30 cellular contexts compared by ENCODE assay signal in genomic region chr5:40700116-40700822, GRCh38. TPM values are rescaled to one million over a fixed set of nuclear protein-coding genes. Genes with fewer than 3 reads are reported as not detected.
"Had no signal": no experiment of that assay in that cellular context is flagged by ENCODE, and none has a peak within 500 bp of the region (broad histone marks: within the 10 kb centered on the region; RNA-seq: fewer than 3 reads in every experiment).

No MANE protein-coding gene starts in this region.

- FAIRE-seq: TTC549 had no signal

- H3K27me3 ChIP-seq: cardiac muscle cell, SJSA1 had no signal

- H3K9me2 ChIP-seq: SK-N-SH had no signal

- H3K4me2 ChIP-seq: SK-N-SH had no signal

- H3K27ac ChIP-seq: cardiac muscle cell, SJSA1 had no signal

- H3K4me1 ChIP-seq: SJSA1 had no signal

- DNase-seq: activated CD4-positive, alpha-beta T cell treated with anti-CD3 and anti-CD28 coated beads for 36 hours; activated CD4-positive, alpha-beta T cell treated with anti-CD3 and anti-CD28 coated beads, Interleukin-2, amount 10 ng/mL, durations not matched to agents 7 days and 5 days; activated CD4-positive, alpha-beta T cell treated with anti-CD3 and anti-CD28 coated beads, Interleukin-2, amount 50 U/mL, for 48 hours; activated CD8-positive, alpha-beta T cell treated with anti-CD3 and anti-CD28 coated beads, Interleukin-2, amount 10 ng/mL, durations not matched to agents 7 days and 5 days; activated effector memory CD4-positive, alpha-beta T cell treated with Interleukin-2 at 50 U/mL for 16 hours; activated naive CD4-positive, alpha-beta T cell; activated naive CD4-positive, alpha-beta T cell treated with anti-CD3 and anti-CD28 coated beads, Interleukin-2, amount 50 U/mL, for 16 hours; activated naive CD8-positive, alpha-beta T cell treated with anti-CD3 and anti-CD28 coated beads for 36 hours; activated T-cell treated with anti-CD3 and anti-CD28 coated beads, Interleukin-2, amount 50 U/mL, for 4 hours; amniotic stem cell; aorta; NCI-H1105; NCI-H1417 treated with DMSO at 0.1 percent for 48 hours; NCI-H187 treated with DMSO at 0.1 percent for 48 hours; NCI-H2081; NCI-H226; NCI-H446 treated with DMSO at 0.1 percent for 48 hours; NCI-H524; NCI-H69; RPMI8226; SHP77 treated with DMSO at 0.1 percent for 48 hours; SK-N-SH had no signal

- H3K4me3 Mint-ChIP-seq: activated CD4-positive, alpha-beta T cell treated with anti-CD3 and anti-CD28 coated beads for 36 hours; activated CD4-positive, alpha-beta T cell treated with anti-CD3 and anti-CD28 coated beads, Interleukin-2, amount 10 ng/mL, durations not matched to agents 7 days and 5 days; activated CD8-positive, alpha-beta T cell treated with anti-CD3 and anti-CD28 coated beads, Interleukin-2, amount 10 ng/mL, durations not matched to agents 7 days and 5 days; activated naive CD8-positive, alpha-beta T cell treated with anti-CD3 and anti-CD28 coated beads for 36 hours; activated T-cell treated with anti-CD3 and anti-CD28 coated beads, Interleukin-2, amount 50 U/mL, for 4 hours; central memory CD8-positive, alpha-beta T cell; T-helper 1 cell treated with Interleukin-12 subunit alpha and Interleukin-12 subunit beta and Interleukin-4 antibody, amounts not matched to agents 30 μg/mL and 1 μg/mL, for 36 hours; T-helper 2 cell treated with Interferon-gamma antibody and Interleukin-4, amounts not matched to agents 5 μg/mL and 100 μg/mL, for 36 hours had no signal

- ATAC-seq: activated CD4-positive, alpha-beta T cell treated with anti-CD3 and anti-CD28 coated beads for 36 hours; activated CD4-positive, CD25-positive, alpha-beta regulatory T cell treated with anti-CD3 and anti-CD28 coated beads, Interleukin-2, amount 50 U/mL, for 24 hours; activated CD8-positive, alpha-beta T cell treated with anti-CD3 and anti-CD28 coated beads, Interleukin-2, amount 10 ng/mL, durations not matched to agents 7 days and 5 days; activated T-cell treated with anti-CD3 and anti-CD28 coated beads, Interleukin-2, amount 50 U/mL, for 4 hours; Panc1 had no signal

- H3K27ac Mint-ChIP-seq: activated CD4-positive, alpha-beta T cell treated with anti-CD3 and anti-CD28 coated beads for 36 hours; activated CD4-positive, alpha-beta T cell treated with anti-CD3 and anti-CD28 coated beads, Interleukin-2, amount 10 ng/mL, durations not matched to agents 7 days and 5 days; activated CD8-positive, alpha-beta T cell treated with anti-CD3 and anti-CD28 coated beads, Interleukin-2, amount 10 ng/mL, durations not matched to agents 7 days and 5 days; activated naive CD8-positive, alpha-beta T cell treated with anti-CD3 and anti-CD28 coated beads for 36 hours; T-helper 1 cell treated with Interleukin-12 subunit alpha and Interleukin-12 subunit beta and Interleukin-4 antibody, amounts not matched to agents 30 μg/mL and 1 μg/mL, for 36 hours; T-helper 2 cell treated with Interferon-gamma antibody and Interleukin-4, amounts not matched to agents 5 μg/mL and 100 μg/mL, for 36 hours had no signal

- H3K27me3 Mint-ChIP-seq: activated CD4-positive, alpha-beta T cell treated with anti-CD3 and anti-CD28 coated beads for 36 hours; activated CD4-positive, alpha-beta T cell treated with anti-CD3 and anti-CD28 coated beads, Interleukin-2, amount 10 ng/mL, durations not matched to agents 7 days and 5 days; activated naive CD8-positive, alpha-beta T cell treated with anti-CD3 and anti-CD28 coated beads for 36 hours; central memory CD8-positive, alpha-beta T cell had no signal

- H3K4me1 Mint-ChIP-seq: activated CD4-positive, alpha-beta T cell treated with anti-CD3 and anti-CD28 coated beads for 36 hours; activated naive CD8-positive, alpha-beta T cell treated with anti-CD3 and anti-CD28 coated beads for 36 hours had no signal

- H3K4me3 ChIP-seq: cardiac muscle cell, SJSA1 had no signal

- H3K9me3 ChIP-seq: SK-N-SH had no signal

- H3K36me3 ChIP-seq: cardiac muscle cell, SJSA1 had no signal

RNA-seq across cellular contexts. Expression of gene PTGER4, which starts 20.6 kb away (rescaled TPM):
- polyA plus RNA-seq: SK-N-SH had no signal
